Comparison of ENCODE assay signal across 1 cellular context in the genomic region with DNA sequence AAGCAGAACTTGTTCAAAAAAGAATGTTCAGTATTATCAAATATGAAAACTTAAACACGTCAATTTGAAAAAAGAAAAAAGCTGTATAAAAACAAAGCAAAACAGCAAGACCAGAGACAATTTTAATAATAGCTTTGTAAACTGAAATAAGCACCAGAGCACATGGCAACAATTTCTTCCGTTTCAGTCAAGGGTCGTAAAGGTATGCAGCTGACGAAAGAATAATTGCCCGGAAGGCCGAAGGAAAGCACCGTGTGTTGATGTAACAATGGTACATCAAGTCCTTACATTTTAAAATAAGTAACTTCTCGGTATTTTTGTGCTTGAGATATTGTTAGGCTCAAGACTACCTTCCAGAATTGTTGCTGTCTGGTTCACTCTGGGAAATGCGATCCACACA.
TF ChIP-seq lines count a peak whose summit lies in the region.

No MANE protein-coding gene starts in this region.

TF ChIP-seq in K562, 482 proteins besides CTCF, POLR2A, EP300 and RAD21:
- no peak for TF ChIP-seq PATZ1 (CRISPR knock-in tag; IDR thresholded peaks at IDR 0.05; ENCODE audit: borderline replicate concordance)
- TF ChIP-seq, protein P1, sequence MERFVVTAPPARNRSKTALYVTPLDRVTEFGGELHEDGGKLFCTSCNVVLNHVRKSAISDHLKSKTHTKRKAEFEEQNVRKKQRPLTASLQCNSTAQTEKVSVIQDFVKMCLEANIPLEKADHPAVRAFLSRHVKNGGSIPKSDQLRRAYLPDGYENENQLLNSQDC (CRISPR knock-in tag; IDR thresholded peaks at IDR 0.05) = no peak
- TF ChIP-seq HDAC8 (tag; IDR thresholded peaks at IDR 0.05) = no peak
- no peak for TF ChIP-seq NFRKB (IDR thresholded peaks at IDR 0.05; ENCODE audit: low read depth)
- TF ChIP-seq MYC (IDR thresholded peaks at IDR 0.05; ENCODE audit: low read depth, low read length) = peak; percentile 65
- TF ChIP-seq MYC (CRISPR knock-in tag; IDR thresholded peaks at IDR 0.05; ENCODE audit: borderline replicate concordance, low read depth) = no peak
- TF ChIP-seq RFX1 (IDR thresholded peaks at IDR 0.05) = no peak
- no peak for TF ChIP-seq TCFL5 (CRISPR knock-in tag; conservative IDR thresholded peaks at IDR 0.05)
- TF ChIP-seq, protein P2, sequence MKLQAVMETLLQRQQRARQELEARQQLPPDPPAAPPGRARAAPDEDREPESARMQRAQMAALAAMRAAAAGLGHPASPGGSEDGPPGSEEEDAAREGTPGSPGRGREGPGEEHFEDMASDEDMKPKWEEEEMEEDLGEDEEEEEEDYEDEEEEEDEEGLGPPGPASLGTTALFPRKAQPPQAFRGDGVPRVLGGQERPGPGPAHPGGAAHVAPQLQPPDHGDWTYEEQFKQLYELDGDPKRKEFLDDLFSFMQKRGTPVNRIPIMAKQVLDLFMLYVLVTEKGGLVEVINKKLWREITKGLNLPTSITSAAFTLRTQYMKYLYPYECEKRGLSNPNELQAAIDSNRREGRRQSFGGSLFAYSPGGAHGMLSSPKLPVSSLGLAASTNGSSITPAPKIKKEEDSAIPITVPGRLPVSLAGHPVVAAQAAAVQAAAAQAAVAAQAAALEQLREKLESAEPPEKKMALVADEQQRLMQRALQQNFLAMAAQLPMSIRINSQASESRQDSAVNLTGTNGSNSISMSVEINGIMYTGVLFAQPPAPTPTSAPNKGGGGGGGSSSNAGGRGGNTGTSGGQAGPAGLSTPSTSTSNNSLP (IDR thresholded peaks at IDR 0.05; ENCODE audit: borderline replicate concordance, low read depth, low read length) = no peak
- TF ChIP-seq USF2 (CRISPR knock-in tag; IDR thresholded peaks at IDR 0.05) = no peak
- no peak for TF ChIP-seq ILF3 (IDR thresholded peaks at IDR 0.05; ENCODE audit: borderline replicate concordance)
- no peak for TF ChIP-seq CREB1 (IDR thresholded peaks at IDR 0.05)
- no peak for TF ChIP-seq CREB1 (CRISPR knock-in tag; IDR thresholded peaks at IDR 0.05)
- peak; percentile 51; the same call in 1 of the 2 replicates for TF ChIP-seq EP400 (IDR thresholded peaks at IDR 0.05)
- no peak for TF ChIP-seq ZKSCAN8 (CRISPR knock-in tag; IDR thresholded peaks at IDR 0.05)
